ENCODE assay signal across 8 cellular contexts in genomic region chr13:39655041-39655568, GRCh38. TPM values are rescaled to one million over a fixed set of nuclear protein-coding genes. Genes with fewer than 3 reads are reported as not detected.
DNase-seq lines count a peak whose midpoint lies in the region; ATAC-seq, FAIRE-seq and TF ChIP-seq lines count a peak whose summit lies in the region.

No MANE protein-coding gene starts in this region.

- CTCF ChIA-PET in activated CD8-positive, alpha-beta T cell treated with anti-CD3 and anti-CD28 coated beads for 36 hours (lab: Charles Lee), result no interaction called here

- FAIRE-seq in islet of Langerhans (lab: Jason Lieb, UNC), result peak; percentile 66

- peak overlapping the region; percentile 84 to 97 for H3K4me3 ChIP-seq in testis

- no peaks in the 10 kb centered on the region for H3K36me3 ChIP-seq in testis (ENCODE audit: low read depth, missing control alignments)

- H3K9me3 ChIP-seq in testis, result no peaks in the 10 kb centered on the region

- peak overlapping the region; percentile 61 to 79 for H3K27ac ChIP-seq in testis

- WGBS in testis, 2 donors, result 0% methylated on average over 2 of the region's 2 CpGs

- H3K4me1 ChIP-seq in testis, result peaks cover 6% of the 10 kb centered on the region

- intact Hi-C loops in activated CD8-positive, alpha-beta T cell treated with anti-CD3 and anti-CD28 coated beads for 36 hours (cut with micrococcal nuclease), result no loop called here
- intact Hi-C loops in testis (cut with DNase I; ENCODE audit: low total_unique reads), result no loop called here

- TF ChIP-seq POLR2A in testis (IDR thresholded peaks at IDR 0.05), result no peak

- peak overlapping the region; percentile 88 for H3K27ac Mint-ChIP-seq in activated CD8-positive, alpha-beta T cell treated with anti-CD3 and anti-CD28 coated beads for 36 hours

- ATAC-seq in HG02870 (IDR thresholded peaks at IDR 0.05; ENCODE audit: unreplicated experiment) (peak; percentile 10), GM18520 (IDR thresholded peaks at IDR 0.05; ENCODE audit: unreplicated experiment) (no peak)
- ATAC-seq in activated CD8-positive, alpha-beta T cell treated with anti-CD3 and anti-CD28 coated beads for 36 hours, result no peak

- POLR2A ChIA-PET in activated CD8-positive, alpha-beta T cell treated with anti-CD3 and anti-CD28 coated beads for 36 hours (lab: Charles Lee), result no interaction called here

- H3K36me3 Mint-ChIP-seq in activated CD8-positive, alpha-beta T cell treated with anti-CD3 and anti-CD28 coated beads for 36 hours (ENCODE audit: low read depth), result peaks cover 2% of the 10 kb centered on the region

- H3K27me3 ChIP-seq in testis, result no peaks in the 10 kb centered on the region

- H3K9me3 Mint-ChIP-seq in activated CD8-positive, alpha-beta T cell treated with anti-CD3 and anti-CD28 coated beads for 36 hours, result peaks cover 3% of the 10 kb centered on the region

- H3K27me3 Mint-ChIP-seq in activated CD8-positive, alpha-beta T cell treated with anti-CD3 and anti-CD28 coated beads for 36 hours, result no peaks in the 10 kb centered on the region

- peaks cover 24% of the 10 kb centered on the region for H3K4me1 Mint-ChIP-seq in activated CD8-positive, alpha-beta T cell treated with anti-CD3 and anti-CD28 coated beads for 36 hours (ENCODE audit: low read depth)

- peak; percentile 4 for DNase-seq in GM13977 (ENCODE audit: low spot score)
- no peak for DNase-seq in activated CD8-positive, alpha-beta T cell treated with anti-CD3 and anti-CD28 coated beads for 36 hours
- peak; percentile 50 for DNase-seq in testis
- no peak for DNase-seq in HuH-7.5 (ENCODE audit: low spot score)
- no peak for DNase-seq in stimulated activated CD4-positive, alpha-beta T cell treated with anti-CD3 and anti-CD28 coated beads, Interleukin-15, amount 100 ng/mL, for 24 hours

- peak overlapping the region; percentile 86 for H3K4me3 Mint-ChIP-seq in activated CD8-positive, alpha-beta T cell treated with anti-CD3 and anti-CD28 coated beads for 36 hours

- TF ChIP-seq CTCF in GM13977 (IDR thresholded peaks at IDR 0.05; ENCODE audit: extremely low read depth, insufficient read depth, missing control alignments), result no peak
- TF ChIP-seq CTCF in activated CD8-positive, alpha-beta T cell treated with anti-CD3 and anti-CD28 coated beads for 36 hours (IDR thresholded peaks at IDR 0.05), result no peak
- no peak for TF ChIP-seq CTCF in testis (IDR thresholded peaks at IDR 0.05)

- in situ Hi-C loops in GM13977 (cut with MboI; ENCODE audit: low pct_unique_long_range_greater_than_20kb, low sequenced_read_pairs, unreplicated experiment), result no loop called here

RNA-seq across cellular contexts. Expression of gene COG6, which starts 0.4 kb away (rescaled TPM):
- total RNA-seq in activated CD8-positive, alpha-beta T cell treated with anti-CD3 and anti-CD28 coated beads for 36 hours, result 10 to 100 TPM; 25.5 to 26.4 TPM
- 10 to 100 TPM; 47.8 to 50.7 TPM for total RNA-seq in testis
- polyA plus RNA-seq in testis (ENCODE audit: insufficient read depth, low read depth, low replicate concordance), result 32.0 TPM

RNA-seq across cellular contexts. Expression of gene LHFPL6, which starts 52.1 kb away (rescaled TPM):
- under 1 TPM; 0.60 to 0.74 TPM for total RNA-seq in activated CD8-positive, alpha-beta T cell treated with anti-CD3 and anti-CD28 coated beads for 36 hours
- total RNA-seq in testis, result 10 to 100 TPM; 37.3 to 52.1 TPM
- 65.5 TPM for polyA plus RNA-seq in testis (ENCODE audit: insufficient read depth, low read depth, low replicate concordance)

Comparison
In these comparisons a context has a peak if more than half of its experiments do, and no peak if none do; other contexts are left out.
1. DNase-seq: peak in GM13977 (single experiment) and testis (single experiment); none in activated CD8-positive, alpha-beta T cell treated with anti-CD3 and anti-CD28 coated beads for 36 hours (single experiment), HuH-7.5 (single experiment) and stimulated activated CD4-positive, alpha-beta T cell treated with anti-CD3 and anti-CD28 coated beads, Interleukin-15, amount 100 ng/mL, for 24 hours (single experiment).
2. RNA of gene LHFPL6, which starts 52.1 kb away (total RNA-seq): 37.3 to 52.1 TPM in testis; 0.60 to 0.74 TPM in activated CD8-positive, alpha-beta T cell treated with anti-CD3 and anti-CD28 coated beads for 36 hours; every median in the first group is over 10 times any median in the second.